1 cellular context compared by ENCODE assay signal in the genomic region with DNA sequence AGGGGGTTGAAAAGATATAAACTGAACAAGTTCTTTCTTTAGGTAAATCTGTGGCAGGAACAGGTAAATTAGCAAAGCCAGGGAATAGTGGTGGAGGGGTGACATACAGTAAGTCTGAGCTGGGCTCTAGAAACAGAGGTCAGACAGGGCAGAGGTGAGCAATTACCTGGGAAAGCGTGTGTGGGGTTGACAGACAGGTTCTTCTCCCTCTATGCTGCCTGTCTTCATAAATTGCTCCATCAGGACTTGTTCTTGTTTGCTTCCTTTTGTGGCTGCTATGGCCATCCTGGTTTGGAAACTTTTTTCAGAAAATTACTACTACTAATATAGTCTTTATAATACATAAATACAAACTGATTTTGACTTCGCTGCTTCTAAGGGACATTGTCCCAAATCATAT.
TF ChIP-seq lines count a peak whose summit lies in the region.

No MANE protein-coding gene starts in this region.

TF ChIP-seq in K562, 482 proteins besides CTCF, POLR2A, EP300 and RAD21:
- TF ChIP-seq RAD51 (IDR thresholded peaks at IDR 0.05; ENCODE audit: borderline replicate concordance, low read depth), result no peak
- no peak for TF ChIP-seq CLOCK (CRISPR knock-in tag; IDR thresholded peaks at IDR 0.05; ENCODE audit: borderline replicate concordance)
- TF ChIP-seq ZNF764 (CRISPR knock-in tag; IDR thresholded peaks at IDR 0.05; ENCODE audit: low read depth), result no peak
- TF ChIP-seq RBM17 (IDR thresholded peaks at IDR 0.05; ENCODE audit: borderline replicate concordance, low read depth, low read length), result no peak
- TF ChIP-seq ESRRA (IDR thresholded peaks at IDR 0.05; ENCODE audit: borderline replicate concordance, low read depth), result no peak
- no peak for TF ChIP-seq ZNF24 (IDR thresholded peaks at IDR 0.05)
- TF ChIP-seq POLR2AphosphoS5 (IDR thresholded peaks at IDR 0.05; ENCODE audit: control insufficient read depth, insufficient read depth, low read depth, low read length), result peak; percentile 19; the same call in 1 of the 2 replicates
